8 cellular contexts compared by ENCODE assay signal in genomic region chr2:24046930-24047702, GRCh38. TPM values are rescaled to one million over a fixed set of nuclear protein-coding genes. Genes with fewer than 3 reads are reported as not detected.
A peak's percentile ranks its signal among the peaks of the same experiment; 100 is the strongest.
DNase-seq lines count a peak whose midpoint lies in the region; ATAC-seq and TF ChIP-seq lines count a peak whose summit lies in the region.

Gene WDCP, minus strand, starts transcription at chr2:24047391. Its CDS starts 7,897 bp downstream, at chr2:24039494.

- ATAC-seq in GM18907 (IDR thresholded peaks at IDR 0.05; ENCODE audit: unreplicated experiment), result peak; percentile 99
- peak; percentile 100 for ATAC-seq in HG03159 (IDR thresholded peaks at IDR 0.05; ENCODE audit: unreplicated experiment)

- H3K4me3 ChIP-seq in AG04449 (ENCODE audit: low read depth, low read length) (peak within 1 kb of the TSS; percentile 87), WI38 (ENCODE audit: low read depth, low read length) (peak within 1 kb of the TSS; percentile 84), cardiac fibroblast (replicated peaks in 1 of 2; ENCODE audit: low read depth in 2 of 2, low read length in 2 of 2) (peak within 1 kb of the TSS; percentile 65 to 84)

- DNase-seq in AG04449 (ENCODE audit: low read depth, low spot score) (peak; percentile 93), NCI-H2227 treated with DMSO at 0.1 percent for 48 hours (lab: John Stamatoyannopoulos, UW) (peak; percentile 99), cardiac fibroblast (ENCODE audit: low read depth in 2 of 2) (peak; percentile 99), immature natural killer cell (peak; percentile 93 to 95 (median 94)), smooth muscle cell of the brain vasculature (ENCODE audit: low read depth, low spot score) (peak; percentile 95)

- H3K4me1 Mint-ChIP-seq in immature natural killer cell, result peaks cover 25 to 45% of the 10 kb centered on the region in 2 donors

- H3K9me3 Mint-ChIP-seq in immature natural killer cell, result no peaks in the 10 kb centered on the region

- peak within 1 kb of the TSS; percentile 91 to 93 (median 93) for H3K4me3 Mint-ChIP-seq in immature natural killer cell

- H3K27me3 Mint-ChIP-seq in immature natural killer cell (ENCODE audit: low read depth in 3 of 3), result peaks cover 5 to 9% (median 5%) of the 10 kb centered on the region in 3 donors

- TF ChIP-seq CTCF in AG04449 (IDR thresholded peaks at IDR 0.05; ENCODE audit: insufficient read depth, low read length, missing control alignments) (no peak), WI38 (IDR thresholded peaks at IDR 0.05; ENCODE audit: low read depth, low read length) (no peak), cardiac fibroblast (IDR thresholded peaks at IDR 0.05; ENCODE audit: low read depth, low read length) (no peak)

- CTCF ChIA-PET in AG04449 (lab: Yijun Ruan, JAX), result interaction anchor here (0.7 to 2.4 kb wide), 4 partner anchors 12 to 120 kb away, joined by 3 to 13 read pairs (median 5); partner anchors contain the start of genes ATAD2B and TP53I3

- POLR2A ChIA-PET in AG04449 (lab: Yijun Ruan, JAX), result interaction anchor here (0.6 to 1.7 kb wide), 8 partner anchors 8 to 120 kb away, joined by 3 to 9 read pairs (median 6); partner anchors contain the start of genes ATAD2B, SF3B6 and TP53I3

- H3K27ac Mint-ChIP-seq in immature natural killer cell, result peak within 1 kb of the TSS; percentile 78 to 92 (median 89)

- no peaks in the 10 kb centered on the region for H3K36me3 Mint-ChIP-seq in immature natural killer cell

RNA-seq across cellular contexts. Expression of gene WDCP, which starts in this region (rescaled TPM):
- 1 to 10 TPM; 2.5 to 6.3 (median 5.0) TPM for polyA plus RNA-seq in immature natural killer cell

Comparison
In these comparisons a context has a peak if more than half of its experiments do, and no peak if none do; other contexts are left out.
1. Peak in every context shown above with its lines: DNase-seq, ATAC-seq and H3K4me3 ChIP-seq.